Comparison of ENCODE assay signal across 8 cellular contexts in the genomic region with DNA sequence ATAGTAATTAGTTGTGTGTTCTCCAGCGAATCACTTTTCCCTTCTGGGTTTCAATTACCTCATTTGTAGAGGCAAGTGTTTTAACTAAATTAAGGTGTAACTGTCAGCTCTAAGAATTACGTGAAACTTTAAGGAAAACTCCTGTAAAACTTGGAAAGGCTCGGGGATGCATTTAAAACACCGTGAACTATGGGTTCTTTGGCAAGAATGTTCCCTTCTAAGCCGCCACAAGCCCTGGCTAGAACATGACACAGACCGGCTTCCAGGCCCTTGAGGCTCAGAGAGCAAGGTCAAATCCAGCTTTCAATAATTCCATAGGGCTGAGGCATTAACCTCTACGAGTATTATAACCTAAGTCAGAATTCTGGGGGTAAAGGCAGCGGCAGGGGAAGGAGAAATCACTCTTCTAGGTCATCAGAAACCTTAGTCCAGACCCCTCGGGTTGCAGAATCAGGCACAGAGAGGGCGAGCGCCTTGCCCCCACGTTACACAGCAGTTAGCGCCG. TPM values are rescaled to one million over a fixed set of nuclear protein-coding genes. Genes with fewer than 3 reads are reported as not detected.
DNase-seq lines count a peak whose midpoint lies in the region; ATAC-seq and TF ChIP-seq lines count a peak whose summit lies in the region.

No MANE protein-coding gene starts in this region.

- H3K27me3 Mint-ChIP-seq in activated naive CD4-positive, alpha-beta T cell treated with anti-CD3 and anti-CD28 coated beads for 36 hours (ENCODE audit: low read depth): no peaks in the 10 kb centered on the region
- H3K27me3 Mint-ChIP-seq in nephron progenitor cell (ENCODE audit: low read depth, poor library complexity): peaks cover 3% of the 10 kb centered on the region

- H3K27ac Mint-ChIP-seq in activated naive CD4-positive, alpha-beta T cell treated with anti-CD3 and anti-CD28 coated beads for 36 hours: peak overlapping the region; percentile 91
- peak overlapping the region; percentile 79 for H3K27ac Mint-ChIP-seq in nephron progenitor cell

- peak; percentile 4 for ATAC-seq in HG03064 (IDR thresholded peaks at IDR 0.05; ENCODE audit: low read depth, unreplicated experiment)

- intact Hi-C loops in activated naive CD4-positive, alpha-beta T cell treated with anti-CD3 and anti-CD28 coated beads for 36 hours (cut with micrococcal nuclease): loop anchor here (2.0 to 5.0 kb wide), 5 partner anchors 81 to 898 kb away; a partner anchor contains a TSS

- peaks cover 2% of the 10 kb centered on the region for H3K36me3 Mint-ChIP-seq in activated naive CD4-positive, alpha-beta T cell treated with anti-CD3 and anti-CD28 coated beads for 36 hours (ENCODE audit: low read depth)
- no peaks in the 10 kb centered on the region for H3K36me3 Mint-ChIP-seq in nephron progenitor cell (ENCODE audit: low read depth)

- TF ChIP-seq CTCF in nephron progenitor cell (IDR thresholded peaks at IDR 0.05): no peak

- no peak for DNase-seq in activated naive CD4-positive, alpha-beta T cell treated with anti-CD3 and anti-CD28 coated beads for 36 hours
- DNase-seq in activated naive CD4-positive, alpha-beta T cell (lab: John Stamatoyannopoulos, UW): no peak
- peak; percentile 37 for DNase-seq in SW480 (ENCODE audit: low spot score)
- peak; percentile 48 for DNase-seq in fibroblast of peridontal ligament (ENCODE audit: extremely low read depth)
- peak; percentile 9 for DNase-seq in nephron progenitor cell
- DNase-seq in DMS79 treated with DMSO at 0.1 percent for 48 hours (lab: John Stamatoyannopoulos, UW): no peak
- no peak for DNase-seq in stimulated activated CD8-positive, alpha-beta memory T cell treated with anti-CD3 and anti-CD28 coated beads, Interleukin-4, amount 100 ng/mL, for 48 hours

- CTCF ChIA-PET in activated naive CD4-positive, alpha-beta T cell treated with anti-CD3 and anti-CD28 coated beads for 36 hours (lab: Charles Lee): interaction anchor here (0.7 to 1.6 kb wide), 4 partner anchors 29 to 67 kb away, joined by 3 to 6 read pairs (median 4); no protein-coding TSS in a partner anchor

- peak overlapping the region; percentile 95 for H3K4me3 Mint-ChIP-seq in activated naive CD4-positive, alpha-beta T cell treated with anti-CD3 and anti-CD28 coated beads for 36 hours
- H3K4me3 Mint-ChIP-seq in nephron progenitor cell: peak overlapping the region; percentile 93

- H3K4me1 Mint-ChIP-seq in activated naive CD4-positive, alpha-beta T cell treated with anti-CD3 and anti-CD28 coated beads for 36 hours (ENCODE audit: low read depth): peaks cover 56% of the 10 kb centered on the region
- peaks cover 33% of the 10 kb centered on the region for H3K4me1 Mint-ChIP-seq in nephron progenitor cell

- H3K9me3 Mint-ChIP-seq in activated naive CD4-positive, alpha-beta T cell treated with anti-CD3 and anti-CD28 coated beads for 36 hours: no peaks in the 10 kb centered on the region
- H3K9me3 Mint-ChIP-seq in nephron progenitor cell: no peaks in the 10 kb centered on the region

RNA-seq across cellular contexts. Expression of a gene that starts 0.7 kb away (rescaled TPM):
- total RNA-seq in activated naive CD4-positive, alpha-beta T cell treated with anti-CD3 and anti-CD28 coated beads for 36 hours: 10 to 100 TPM; 21.2 to 21.5 TPM

Comparison
In these comparisons a context has a peak if more than half of its experiments do, and no peak if none do; other contexts are left out.
1. DNase-seq: peak in SW480 (single experiment), fibroblast of peridontal ligament (single experiment) and nephron progenitor cell (single experiment); none in activated naive CD4-positive, alpha-beta T cell treated with anti-CD3 and anti-CD28 coated beads for 36 hours (single experiment), activated naive CD4-positive, alpha-beta T cell (0 of 4), DMS79 treated with DMSO at 0.1 percent for 48 hours (single experiment) and stimulated activated CD8-positive, alpha-beta memory T cell treated with anti-CD3 and anti-CD28 coated beads, Interleukin-4, amount 100 ng/mL, for 48 hours (single experiment).